ENCODE assay signal across 14 cellular contexts in the genomic region with DNA sequence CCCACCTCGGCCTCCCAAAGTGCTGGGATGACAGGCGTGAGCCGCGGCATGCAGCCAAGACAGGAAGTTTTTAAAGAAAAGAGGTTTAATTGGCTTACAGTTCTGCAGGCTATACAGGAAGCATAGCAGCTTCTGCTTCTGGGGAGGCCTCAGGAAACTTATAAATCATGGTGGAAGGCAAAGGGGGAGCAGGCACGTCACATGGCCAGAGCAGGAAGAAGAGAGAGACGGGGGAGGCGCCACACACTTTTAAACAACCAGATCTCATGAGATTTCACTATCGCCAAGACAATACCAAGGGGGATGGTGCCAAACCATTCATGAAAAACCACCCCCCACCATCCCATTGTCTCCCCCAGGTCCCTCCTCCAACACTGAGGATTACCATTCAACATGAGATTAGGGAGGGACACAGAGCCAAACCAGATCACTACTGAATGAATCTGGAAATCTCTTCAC.
DNase-seq lines count a peak whose midpoint lies in the region; ATAC-seq and TF ChIP-seq lines count a peak whose summit lies in the region.
"Had no signal": no experiment of that assay in that cellular context is flagged by ENCODE, and none has a peak within 500 bp of the region (broad histone marks: within the 10 kb centered on the region; RNA-seq: fewer than 3 reads in every experiment).

No MANE protein-coding gene starts in this region.

- H3K36me3 ChIP-seq in HUES48 (ENCODE audit: control insufficient read depth, insufficient read depth, low read length) (no peaks in the 10 kb centered on the region), NT2/D1 (ENCODE audit: insufficient read depth, insufficient read length, low read length) (no peaks in the 10 kb centered on the region)
- H3K36me3 ChIP-seq: SJCRH30 had no signal

- DNase-seq in NT2/D1 (ENCODE audit: low read depth, low spot score): peak; percentile 74
- DNase-seq in nephron progenitor cell: no peak
- DNase-seq in NCI-H2107 treated with DMSO at 0.1 percent for 48 hours (lab: John Stamatoyannopoulos, UW; ENCODE audit: unreplicated experiment): no peak
- no peak for DNase-seq in activated gamma-delta T cell (lab: John Stamatoyannopoulos, UW)
- DNase-seq in stimulated activated effector memory CD8-positive, alpha-beta T cell treated with anti-CD3 and anti-CD28 coated beads, Interleukin-12 subunit alpha, Interleukin-12 subunit beta, amount 100 ng/mL, for 72 hours (ENCODE audit: low spot score in 2 of 2): no peak
- DNase-seq: activated CD8-positive, alpha-beta memory T cell treated with anti-CD3 and anti-CD28 coated beads for 24 hours; CD4-positive, CD25-positive, alpha-beta regulatory T cell; left cardiac atrium; NCI-H2171; SJCRH30; substantia nigra had no signal

- H3K9me3 ChIP-seq in HUES48 (ENCODE audit: control insufficient read depth, insufficient read depth, low read length) (no peaks in the 10 kb centered on the region), NT2/D1 (ENCODE audit: insufficient read depth, low read length) (0 out of 2 replicates have a peak, but pooled peaks cover 3% of the 10 kb centered on the region)
- H3K9me3 ChIP-seq: SJCRH30 had no signal

- peak overlapping the region; percentile 88 for H3K27ac ChIP-seq in HUES48 (ENCODE audit: low read depth, low read length)
- H3K27ac ChIP-seq: SJCRH30 had no signal

- no peaks in the 10 kb centered on the region for H3K27me3 Mint-ChIP-seq in dendritic cell treated with granulocyte-macrophage colony-stimulating factor and Interleukin-4, amounts not matched to agents 40 ng/mL and 50 ng/mL, for 4 days
- peaks cover 21% of the 10 kb centered on the region for H3K27me3 Mint-ChIP-seq in nephron progenitor cell (ENCODE audit: low read depth, poor library complexity)

- no peak overlapping the region for H3K4me3 Mint-ChIP-seq in dendritic cell treated with granulocyte-macrophage colony-stimulating factor and Interleukin-4, amounts not matched to agents 40 ng/mL and 50 ng/mL, for 4 days
- H3K4me3 Mint-ChIP-seq in nephron progenitor cell: no peak overlapping the region
- no peak overlapping the region for H3K4me3 Mint-ChIP-seq in stimulated activated effector memory CD8-positive, alpha-beta T cell treated with anti-CD3 and anti-CD28 coated beads, Interleukin-12 subunit alpha, Interleukin-12 subunit beta, amount 100 ng/mL, for 72 hours
- H3K4me3 Mint-ChIP-seq: CD4-positive, CD25-positive, alpha-beta regulatory T cell had no signal

- H3K27me3 ChIP-seq in HUES48 (ENCODE audit: control insufficient read depth, insufficient read depth, low read length) (no peaks in the 10 kb centered on the region), NT2/D1 (ENCODE audit: insufficient read depth, insufficient read length) (no peaks in the 10 kb centered on the region)
- H3K27me3 ChIP-seq: SJCRH30 had no signal

- H3K4me1 Mint-ChIP-seq in dendritic cell treated with granulocyte-macrophage colony-stimulating factor and Interleukin-4, amounts not matched to agents 40 ng/mL and 50 ng/mL, for 4 days (ENCODE audit: low read depth): peaks cover 36% of the 10 kb centered on the region
- peaks cover 22% of the 10 kb centered on the region for H3K4me1 Mint-ChIP-seq in nephron progenitor cell
- peaks cover 16% of the 10 kb centered on the region for H3K4me1 Mint-ChIP-seq in stimulated activated effector memory CD8-positive, alpha-beta T cell treated with anti-CD3 and anti-CD28 coated beads, Interleukin-12 subunit alpha, Interleukin-12 subunit beta, amount 100 ng/mL, for 72 hours

- H3K9ac ChIP-seq in HUES48 (ENCODE audit: low read depth, low read length) (no peak overlapping the region), NT2/D1 (ENCODE audit: insufficient read length, low read depth) (no peak overlapping the region)

- H3K4me1 ChIP-seq in HUES48 (ENCODE audit: control insufficient read depth, insufficient read depth, low read length) (peaks cover 25% of the 10 kb centered on the region), NT2/D1 (ENCODE audit: insufficient read depth, insufficient read length) (peaks cover 9% of the 10 kb centered on the region)
- H3K4me1 ChIP-seq: SJCRH30 had no signal

- no peaks in the 10 kb centered on the region for H3K36me3 Mint-ChIP-seq in dendritic cell treated with granulocyte-macrophage colony-stimulating factor and Interleukin-4, amounts not matched to agents 40 ng/mL and 50 ng/mL, for 4 days (ENCODE audit: low read depth)
- H3K36me3 Mint-ChIP-seq in nephron progenitor cell (ENCODE audit: low read depth): no peaks in the 10 kb centered on the region
- no peaks in the 10 kb centered on the region for H3K36me3 Mint-ChIP-seq in stimulated activated effector memory CD8-positive, alpha-beta T cell treated with anti-CD3 and anti-CD28 coated beads, Interleukin-12 subunit alpha, Interleukin-12 subunit beta, amount 100 ng/mL, for 72 hours
- H3K36me3 Mint-ChIP-seq: CD4-positive, CD25-positive, alpha-beta regulatory T cell had no signal

- ATAC-seq in stimulated activated effector memory CD8-positive, alpha-beta T cell treated with anti-CD3 and anti-CD28 coated beads, Interleukin-12 subunit alpha, Interleukin-12 subunit beta, amount 100 ng/mL, for 72 hours: no peak
- ATAC-seq: left cardiac atrium had no signal

- H3K27ac Mint-ChIP-seq in dendritic cell treated with granulocyte-macrophage colony-stimulating factor and Interleukin-4, amounts not matched to agents 40 ng/mL and 50 ng/mL, for 4 days: peak overlapping the region; percentile 77
- peak overlapping the region; percentile 82 for H3K27ac Mint-ChIP-seq in nephron progenitor cell
- no peak overlapping the region for H3K27ac Mint-ChIP-seq in stimulated activated effector memory CD8-positive, alpha-beta T cell treated with anti-CD3 and anti-CD28 coated beads, Interleukin-12 subunit alpha, Interleukin-12 subunit beta, amount 100 ng/mL, for 72 hours
- H3K27ac Mint-ChIP-seq: activated T-helper 2 cell treated with anti-CD3 and anti-CD28 coated beads, Interferon-gamma antibody, Interleukin-2, Interleukin-4, amounts not matched to agents 10 μg/mL and 5 μg/mL and 100 μg/mL, durations not matched to agents 14 hours and 24 hours and 36 hours had no signal

- TF ChIP-seq CTCF in nephron progenitor cell (IDR thresholded peaks at IDR 0.05): no peak

- H3K4me3 ChIP-seq in HUES48 (ENCODE audit: low read depth, low read length) (no peak overlapping the region), NT2/D1 (ENCODE audit: insufficient read length, low read depth) (no peak overlapping the region)
- H3K4me3 ChIP-seq: SJCRH30 had no signal

- intact Hi-C loops in dendritic cell treated with granulocyte-macrophage colony-stimulating factor and Interleukin-4, amounts not matched to agents 40 ng/mL and 50 ng/mL, for 4 days (cut with micrococcal nuclease): no loop called here

- peaks cover 8% of the 10 kb centered on the region for H3K9me3 Mint-ChIP-seq in dendritic cell treated with granulocyte-macrophage colony-stimulating factor and Interleukin-4, amounts not matched to agents 40 ng/mL and 50 ng/mL, for 4 days
- peaks cover 7% of the 10 kb centered on the region for H3K9me3 Mint-ChIP-seq in nephron progenitor cell
- H3K9me3 Mint-ChIP-seq in stimulated activated effector memory CD8-positive, alpha-beta T cell treated with anti-CD3 and anti-CD28 coated beads, Interleukin-12 subunit alpha, Interleukin-12 subunit beta, amount 100 ng/mL, for 72 hours: no peaks in the 10 kb centered on the region
- H3K9me3 Mint-ChIP-seq: activated T-helper 2 cell treated with anti-CD3 and anti-CD28 coated beads, Interferon-gamma antibody, Interleukin-2, Interleukin-4, amounts not matched to agents 10 μg/mL and 5 μg/mL and 100 μg/mL, durations not matched to agents 14 hours and 24 hours and 36 hours had no signal
